Comparison of ENCODE assay signal across 20 cellular contexts in genomic region chr4:94160774-94161173, GRCh38. TPM values are rescaled to one million over a fixed set of nuclear protein-coding genes. Genes with fewer than 3 reads are reported as not detected.
DNase-seq lines count a peak whose midpoint lies in the region; ATAC-seq and TF ChIP-seq lines count a peak whose summit lies in the region.
"Had no signal": no experiment of that assay in that cellular context is flagged by ENCODE, and none has a peak within 500 bp of the region (broad histone marks: within the 10 kb centered on the region; RNA-seq: fewer than 3 reads in every experiment).

No MANE protein-coding gene starts in this region.

- no peak for ATAC-seq in GM21528 (IDR thresholded peaks at IDR 0.05; ENCODE audit: low FRiP score, unreplicated experiment)
- ATAC-seq: right cardiac atrium had no signal

- TF ChIP-seq CTCF in HFF-Myc (IDR thresholded peaks at IDR 0.05; ENCODE audit: low read depth, low read length, missing control alignments), result no peak

- H3K4me3 ChIP-seq in HFF-Myc (replicated peaks; ENCODE audit: low read depth, low read length), result no peak overlapping the region
- H3K4me3 ChIP-seq: thyroid gland had no signal

- no peaks in the 10 kb centered on the region for H3K4me1 Mint-ChIP-seq in activated T-helper 1 cell treated with anti-CD3 and anti-CD28 coated beads, Interleukin-12 subunit alpha, Interleukin-12 subunit beta, Interleukin-2, Interleukin-4 antibody, amounts not matched to agents 30 ng/mL and 10 ng/mL and 1 ng/mL, durations not matched to agents 14 hours and 24 hours and 36 hours (ENCODE audit: low read depth)

- no peaks in the 10 kb centered on the region for H3K36me3 Mint-ChIP-seq in activated T-helper 1 cell treated with anti-CD3 and anti-CD28 coated beads, Interleukin-12 subunit alpha, Interleukin-12 subunit beta, Interleukin-2, Interleukin-4 antibody, amounts not matched to agents 30 ng/mL and 10 ng/mL and 1 ng/mL, durations not matched to agents 14 hours and 24 hours and 36 hours (ENCODE audit: low read depth)

- H3K27me3 Mint-ChIP-seq in activated T-helper 1 cell treated with anti-CD3 and anti-CD28 coated beads, Interleukin-12 subunit alpha, Interleukin-12 subunit beta, Interleukin-2, Interleukin-4 antibody, amounts not matched to agents 30 ng/mL and 10 ng/mL and 1 ng/mL, durations not matched to agents 14 hours and 24 hours and 36 hours (ENCODE audit: insufficient read depth), result no peaks in the 10 kb centered on the region

- H3K27ac Mint-ChIP-seq in activated T-helper 1 cell treated with anti-CD3 and anti-CD28 coated beads, Interleukin-12 subunit alpha, Interleukin-12 subunit beta, Interleukin-2, Interleukin-4 antibody, amounts not matched to agents 30 ng/mL and 10 ng/mL and 1 ng/mL, durations not matched to agents 14 hours and 24 hours and 36 hours, result peak overlapping the region; percentile 36

- peak; percentile 5 for DNase-seq in stimulated activated CD4-positive, alpha-beta T cell treated with anti-CD3 and anti-CD28 coated beads, Interleukin-1b, Interleukin-23, amount 100 ng/mL, for 48 hours
- no peak for DNase-seq in stimulated activated CD4-positive, alpha-beta T cell treated with anti-CD3 and anti-CD28 coated beads, Interleukin-2, amount 100 ng/mL, for 48 hours
- DNase-seq in HFF-Myc (ENCODE audit: extremely low read depth, low read depth) (peak; percentile 1), SHP77 (lab: John Stamatoyannopoulos, UW) (no peak), SK-N-DZ (ENCODE audit: low spot score) (no peak)
- DNase-seq in activated T-helper 1 cell treated with anti-CD3 and anti-CD28 coated beads, Interleukin-12 subunit alpha, Interleukin-12 subunit beta, Interleukin-2, Interleukin-4 antibody, amounts not matched to agents 30 ng/mL and 10 ng/mL and 1 ng/mL, durations not matched to agents 14 hours and 24 hours and 36 hours (ENCODE audit: low spot score), result no peak
- DNase-seq: amniotic stem cell; caudate nucleus; DMS79; hypothalamus; KBM-7; kidney; NCI-H1092 treated with DMSO at 0.1 percent for 48 hours; NCI-H2081 treated with DMSO at 0.1 percent for 48 hours; NCI-H526 treated with DMSO at 0.1 percent for 48 hours; occipital lobe; right cardiac atrium; stimulated activated naive CD4-positive, alpha-beta T cell treated with Interleukin-2 at 50 U/mL for 16 hours; thyroid gland had no signal

- no peak overlapping the region for H3K4me3 Mint-ChIP-seq in activated T-helper 1 cell treated with anti-CD3 and anti-CD28 coated beads, Interleukin-12 subunit alpha, Interleukin-12 subunit beta, Interleukin-2, Interleukin-4 antibody, amounts not matched to agents 30 ng/mL and 10 ng/mL and 1 ng/mL, durations not matched to agents 14 hours and 24 hours and 36 hours

- H3K9me3 Mint-ChIP-seq in activated T-helper 1 cell treated with anti-CD3 and anti-CD28 coated beads, Interleukin-12 subunit alpha, Interleukin-12 subunit beta, Interleukin-2, Interleukin-4 antibody, amounts not matched to agents 30 ng/mL and 10 ng/mL and 1 ng/mL, durations not matched to agents 14 hours and 24 hours and 36 hours, result no peaks in the 10 kb centered on the region

- intact Hi-C loops in activated T-helper 1 cell treated with anti-CD3 and anti-CD28 coated beads, Interleukin-12 subunit alpha, Interleukin-12 subunit beta, Interleukin-2, Interleukin-4 antibody, amounts not matched to agents 30 ng/mL and 10 ng/mL and 1 ng/mL, durations not matched to agents 14 hours and 24 hours and 36 hours (cut with micrococcal nuclease), result no loop called here

RNA-seq across cellular contexts. Expression of gene SMARCAD1, which starts 46.9 kb away (rescaled TPM):
- total RNA-seq in activated T-helper 1 cell treated with anti-CD3 and anti-CD28 coated beads, Interleukin-12 subunit alpha, Interleukin-12 subunit beta, Interleukin-2, Interleukin-4 antibody, amounts not matched to agents 30 ng/mL and 10 ng/mL and 1 ng/mL, durations not matched to agents 14 hours and 24 hours and 36 hours, result 44.0 and 46.3 TPM in 2 replicates
- polyA plus RNA-seq in SK-N-DZ (2014; cell fraction: cytosol; rRNA removed), result 53.7 and 57.2 TPM in 2 replicates
- polyA plus RNA-seq in SK-N-DZ (2014; cell fraction: nucleus; rRNA removed), result 100 and 104 TPM in 2 replicates

Comparison
In these comparisons a context has a peak if more than half of its experiments do, and no peak if none do; other contexts are left out.
1. DNase-seq: peak in stimulated activated CD4-positive, alpha-beta T cell treated with anti-CD3 and anti-CD28 coated beads, Interleukin-1b, Interleukin-23, amount 100 ng/mL, for 48 hours (single experiment) and HFF-Myc (single experiment); none in stimulated activated CD4-positive, alpha-beta T cell treated with anti-CD3 and anti-CD28 coated beads, Interleukin-2, amount 100 ng/mL, for 48 hours (0 of 2), activated T-helper 1 cell treated with anti-CD3 and anti-CD28 coated beads, Interleukin-12 subunit alpha, Interleukin-12 subunit beta, Interleukin-2, Interleukin-4 antibody, amounts not matched to agents 30 ng/mL and 10 ng/mL and 1 ng/mL, durations not matched to agents 14 hours and 24 hours and 36 hours (single experiment), SHP77 (0 of 2) and SK-N-DZ (single experiment).